In genomic region chr13:19910336-19911072, GRCh38 we compare ENCODE assay signal across 16 cellular contexts. TPM values are rescaled to one million over a fixed set of nuclear protein-coding genes. Genes with fewer than 3 reads are reported as not detected.
A peak's percentile ranks its signal among the peaks of the same experiment; 100 is the strongest.
DNase-seq lines count a peak whose midpoint lies in the region; ATAC-seq and TF ChIP-seq lines count a peak whose summit lies in the region.
"Had no signal": no experiment of that assay in that cellular context is flagged by ENCODE, and none has a peak within 500 bp of the region (broad histone marks: within the 10 kb centered on the region; RNA-seq: fewer than 3 reads in every experiment).

No MANE protein-coding gene starts in this region.

- H3K27me3 Mint-ChIP-seq in glutamatergic neuron (ENCODE audit: unreplicated experiment): no peaks in the 10 kb centered on the region

- DNase-seq in AG20443 (ENCODE audit: low spot score) (peak; percentile 40), colonic mucosa (peak; percentile 51), mesendoderm (peak; percentile 8), glutamatergic neuron (no peak)
- DNase-seq: NCI-H1105 treated with DMSO at 0.1 percent for 48 hours; NCI-H524; SIG-M5; stimulated activated CD4-positive, alpha-beta T cell treated with anti-CD3 and anti-CD28 coated beads, Interleukin-4, amount 100 ng/mL, for 1 hour; stimulated activated naive CD8-positive, alpha-beta T cell treated with anti-CD3 and anti-CD28 coated beads, Interleukin-15, Interleukin-2, amounts not matched to agents 100 U/mL and 50 U/mL, for 24 hours had no signal

- no peaks in the 10 kb centered on the region for H3K4me1 Mint-ChIP-seq in glutamatergic neuron (ENCODE audit: low read depth, unreplicated experiment)
- H3K4me1 Mint-ChIP-seq: mesothelial cell of epicardium had no signal

- intact Hi-C loops in colonic mucosa (cut with DNase I): no loop called here

- no peaks in the 10 kb centered on the region for H3K36me3 ChIP-seq in KMS-11 (ENCODE audit: insufficient read depth)
- H3K36me3 ChIP-seq in colonic mucosa: no peaks in the 10 kb centered on the region
- H3K36me3 ChIP-seq in mesendoderm (ENCODE audit: control insufficient read depth, insufficient read depth, low read length): no peaks in the 10 kb centered on the region
- H3K36me3 ChIP-seq: adrenal gland had no signal

- peak overlapping the region; percentile 4; the same call in 1 of the 2 replicates for H3K9ac ChIP-seq in KMS-11
- H3K9ac ChIP-seq in colonic mucosa (ENCODE audit: low read depth in 2 of 2, low read length in 2 of 2): no peak overlapping the region
- no peak overlapping the region for H3K9ac ChIP-seq in mesendoderm (ENCODE audit: low read length)

- no peaks in the 10 kb centered on the region for H4K20me1 ChIP-seq in KMS-11 (ENCODE audit: insufficient read depth)

- peak overlapping the region; percentile 22; the same call in 1 of the 2 replicates for H2AFZ ChIP-seq in KMS-11 (ENCODE audit: low read depth)

- no peak overlapping the region for H3K56ac ChIP-seq in mesendoderm (ENCODE audit: low read length)

- no peaks in the 10 kb centered on the region for H3K9me3 ChIP-seq in colonic mucosa
- H3K9me3 ChIP-seq: adrenal gland had no signal

- no peak overlapping the region for H3K18ac ChIP-seq in mesendoderm (ENCODE audit: low read length)

- H4K8ac ChIP-seq in mesendoderm (ENCODE audit: low read depth, low read length): no peak overlapping the region

- H3K9me3 Mint-ChIP-seq in glutamatergic neuron (ENCODE audit: unreplicated experiment): no peaks in the 10 kb centered on the region
- H3K9me3 Mint-ChIP-seq: mesothelial cell of epicardium had no signal

- H4K5ac ChIP-seq in mesendoderm (ENCODE audit: low read length): no peak overlapping the region

- no peak overlapping the region for H2AK5ac ChIP-seq in mesendoderm (ENCODE audit: low read length)

- WGBS in mesendoderm (ENCODE audit: extremely low coverage, insufficient coverage, low lambda C conversion rate): no CpG with 5 or more reads among the region's 9 CpGs

- no peak overlapping the region for H3K27ac Mint-ChIP-seq in glutamatergic neuron (ENCODE audit: unreplicated experiment)
- H3K27ac Mint-ChIP-seq: mesothelial cell of epicardium had no signal

- no peaks in the 10 kb centered on the region for H3K79me1 ChIP-seq in mesendoderm (ENCODE audit: low read length)

- no peaks in the 10 kb centered on the region for H3K36me3 Mint-ChIP-seq in glutamatergic neuron (ENCODE audit: unreplicated experiment)
- H3K36me3 Mint-ChIP-seq: mesothelial cell of epicardium had no signal

- peak overlapping the region; percentile 63 for H3K4me2 ChIP-seq in KMS-11
- no peak overlapping the region for H3K4me2 ChIP-seq in mesendoderm (ENCODE audit: low read length)

- peak overlapping the region; percentile 50 for H3K27ac ChIP-seq in KMS-11
- no peak overlapping the region for H3K27ac ChIP-seq in colonic mucosa
- no peak overlapping the region for H3K27ac ChIP-seq in mesendoderm (ENCODE audit: low read depth, low read length)
- H3K27ac ChIP-seq: adrenal gland, C4-2B had no signal

- H3K4ac ChIP-seq in mesendoderm (ENCODE audit: low read depth, low read length): no peak overlapping the region

- no peak overlapping the region for H2BK120ac ChIP-seq in mesendoderm (ENCODE audit: low read depth, low read length)

- H3K4me3 ChIP-seq in KMS-11 (IDR thresholded peaks at IDR 0.05; ENCODE audit: insufficient read depth, low read depth, low read length): no peak overlapping the region
- no peak overlapping the region for H3K4me3 ChIP-seq in colonic mucosa
- no peak overlapping the region for H3K4me3 ChIP-seq in mesendoderm (ENCODE audit: low read length)
- H3K4me3 ChIP-seq: adrenal gland had no signal

- ATAC-seq in GM21737 (IDR thresholded peaks at IDR 0.05; ENCODE audit: unreplicated experiment) (no peak), HG03139 (IDR thresholded peaks at IDR 0.05; ENCODE audit: unreplicated experiment) (no peak), HG02798 (IDR thresholded peaks at IDR 0.05; ENCODE audit: poor library complexity, unreplicated experiment) (no peak)
- ATAC-seq: stimulated activated naive CD8-positive, alpha-beta T cell treated with anti-CD3 and anti-CD28 coated beads, Interleukin-15, Interleukin-2, amounts not matched to agents 100 U/mL and 50 U/mL, for 24 hours had no signal

- H3K27me3 ChIP-seq in KMS-11 (ENCODE audit: insufficient read depth, low read depth) (no peaks in the 10 kb centered on the region), colonic mucosa (no peaks in the 10 kb centered on the region), mesendoderm (ENCODE audit: insufficient read depth, low read length, poor library complexity) (no peaks in the 10 kb centered on the region)
- H3K27me3 ChIP-seq: adrenal gland had no signal

- H3K79me2 ChIP-seq in KMS-11 (ENCODE audit: insufficient read depth, low read depth) (no peaks in the 10 kb centered on the region), mesendoderm (ENCODE audit: control insufficient read depth, insufficient read depth, low read length) (no peaks in the 10 kb centered on the region)

- TF ChIP-seq CTCF in KMS-11 (conservative IDR thresholded peaks at IDR 0.05; ENCODE audit: low read depth, low read length) (no peak), colonic mucosa (IDR thresholded peaks at IDR 0.05) (no peak), glutamatergic neuron (IDR thresholded peaks at IDR 0.05; ENCODE audit: partially characterized antibody, unreplicated experiment) (no peak)

- H2BK15ac ChIP-seq in mesendoderm (replicated peaks; ENCODE audit: low read depth): no peak overlapping the region

- H3K4me1 ChIP-seq in KMS-11 (ENCODE audit: low read depth, poor library complexity, severe bottlenecking) (peaks cover 20% of the 10 kb centered on the region), colonic mucosa (no peaks in the 10 kb centered on the region), mesendoderm (ENCODE audit: control insufficient read depth, low read depth, low read length) (no peaks in the 10 kb centered on the region)
- H3K4me1 ChIP-seq: adrenal gland had no signal

- no peak overlapping the region for H2BK5ac ChIP-seq in mesendoderm (ENCODE audit: low read length)

- H3K4me3 Mint-ChIP-seq in glutamatergic neuron (ENCODE audit: unreplicated experiment): no peak overlapping the region
- H3K4me3 Mint-ChIP-seq: mesothelial cell of epicardium had no signal

- H3K23ac ChIP-seq in mesendoderm (ENCODE audit: low read length): no peak overlapping the region

RNA-seq across cellular contexts. Expression of gene ZMYM5, which starts 47.1 kb away (rescaled TPM):
- total RNA-seq in colonic mucosa (10 to 100 TPM in 1 of 2 donors, 1 to 10 TPM in 1; 6.4 to 13.8 TPM), glutamatergic neuron (ENCODE audit: unreplicated experiment) (20.1 TPM)
- 8.9 TPM for polyA plus RNA-seq in mesendoderm (2013, experiment 1 of 2)
- polyA plus RNA-seq in mesendoderm (2013, experiment 2 of 2): 8.6 TPM

RNA-seq across cellular contexts. Expression of gene ZMYM2, which starts 48.0 kb away (rescaled TPM):
- total RNA-seq in colonic mucosa (10 to 100 TPM; 47.6 to 70.1 TPM), glutamatergic neuron (ENCODE audit: unreplicated experiment) (215 TPM)
- 82.0 TPM for polyA plus RNA-seq in mesendoderm (2013, experiment 1 of 2)
- 83.9 TPM for polyA plus RNA-seq in mesendoderm (2013, experiment 2 of 2)
